2 cellular contexts compared by ENCODE assay signal in genomic region chr15:38565287-38565670, GRCh38.
TF ChIP-seq lines count a peak whose summit lies in the region.

No MANE protein-coding gene starts in this region.

TF ChIP-seq in SK-N-SH, 30 proteins besides CTCF, POLR2A, EP300 and RAD21 (continued from another document):
- TF ChIP-seq RCOR1 (IDR thresholded peaks at IDR 0.05; ENCODE audit: low read length): no peak
- TF ChIP-seq FOXJ3 (CRISPR knock-in tag; IDR thresholded peaks at IDR 0.05): no peak
- no peak for TF ChIP-seq TAF1 (IDR thresholded peaks at IDR 0.05; ENCODE audit: borderline replicate concordance, low read depth, low read length)
- no peak for TF ChIP-seq TEAD4 (IDR thresholded peaks at IDR 0.05; ENCODE audit: borderline replicate concordance, insufficient read depth)
- no peak for TF ChIP-seq YY1 (IDR thresholded peaks at IDR 0.05; ENCODE audit: low read depth)
- TF ChIP-seq MXI1 (IDR thresholded peaks at IDR 0.05; ENCODE audit: low read depth, low read length): no peak
- TF ChIP-seq PBX3 (IDR thresholded peaks at IDR 0.05): no peak
- no peak for TF ChIP-seq SIN3A (IDR thresholded peaks at IDR 0.05; ENCODE audit: borderline replicate concordance, low read depth, low read length)
- no peak for TF ChIP-seq USF1 (IDR thresholded peaks at IDR 0.05; ENCODE audit: borderline replicate concordance, low read depth)
- TF ChIP-seq GATA2 (CRISPR knock-in tag; IDR thresholded peaks at IDR 0.05): no peak
- no peak for TF ChIP-seq CHD2 (IDR thresholded peaks at IDR 0.05; ENCODE audit: low read length, partially characterized antibody)
- TF ChIP-seq NRF1 (IDR thresholded peaks at IDR 0.05; ENCODE audit: low read depth, low read length): no peak
- no peak for TF ChIP-seq GABPA (IDR thresholded peaks at IDR 0.05; ENCODE audit: low read depth)
TF ChIP-seq in SK-N-SH: peak in this region for 0.

TF ChIP-seq in SK-N-SH treated with all-trans-retinoic acid at 6 μM for 48 hours, 23 proteins besides CTCF, POLR2A, EP300 and RAD21 (continued from another document):
- TF ChIP-seq POU6F1 (CRISPR knock-in tag; IDR thresholded peaks at IDR 0.05; ENCODE audit: borderline replicate concordance, low read depth) (no peak), TSHZ2 (CRISPR knock-in tag; IDR thresholded peaks at IDR 0.05) (no peak), CSRNP3 (CRISPR knock-in tag; IDR thresholded peaks at IDR 0.05) (no peak), PPARA (CRISPR knock-in tag; IDR thresholded peaks at IDR 0.05; ENCODE audit: borderline replicate concordance) (no peak), ZFP3 (CRISPR knock-in tag; IDR thresholded peaks at IDR 0.05) (no peak)
